Comparison of ENCODE assay signal across 35 cellular contexts in the genomic region with DNA sequence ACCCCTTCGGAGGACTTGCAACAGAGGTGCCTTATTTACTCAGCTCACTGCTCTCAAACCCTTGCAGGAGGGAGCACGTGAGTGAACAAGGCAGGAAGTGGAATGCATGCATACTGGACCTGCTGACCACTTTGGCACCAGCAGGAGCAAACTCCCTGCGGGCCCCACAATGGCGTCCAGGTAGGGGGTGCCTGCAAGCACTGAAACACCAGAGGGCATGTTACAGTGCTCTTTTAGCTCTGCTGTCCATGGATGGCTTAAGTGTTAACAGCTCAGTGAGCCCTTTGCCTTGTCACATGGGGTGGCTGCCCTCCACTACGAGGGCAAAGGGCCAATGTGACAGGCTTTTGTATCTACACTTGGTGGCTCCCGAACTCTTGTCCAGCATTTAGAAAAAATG.
A peak's percentile ranks its signal among the peaks of the same experiment; 100 is the strongest.
DNase-seq lines count a peak whose midpoint lies in the region; ATAC-seq and TF ChIP-seq lines count a peak whose summit lies in the region.
"Had no signal": no experiment of that assay in that cellular context is flagged by ENCODE, and none has a peak within 500 bp of the region (broad histone marks: within the 10 kb centered on the region; RNA-seq: fewer than 3 reads in every experiment).

No MANE protein-coding gene starts in this region.

- H2AK5ac ChIP-seq in mesendoderm (ENCODE audit: low read length): no peak overlapping the region

- no peaks in the 10 kb centered on the region for H3K36me3 Mint-ChIP-seq in GM23338 (ENCODE audit: low read depth)
- H3K36me3 Mint-ChIP-seq: immature natural killer cell, memory B cell had no signal

- H3K4me3 ChIP-seq in GM23338 (no peak overlapping the region), hepatocyte (no peak overlapping the region), mesendoderm (ENCODE audit: low read length) (no peak overlapping the region), tibial artery (no peak overlapping the region)
- H3K4me3 ChIP-seq: A549, esophagus squamous epithelium, left lung, PC-9, thoracic aorta had no signal

- peak; percentile 95 for ATAC-seq in GM23338
- ATAC-seq: A549; activated T-cell treated with anti-CD3 and anti-CD28 coated beads, Interleukin-2, amount 50 U/mL, for 4 hours; foreskin keratinocyte; left lung; stimulated activated naive CD8-positive, alpha-beta T cell treated with anti-CD3 and anti-CD28 coated beads, Interleukin-15, amount 100 ng/mL, for 72 hours had no signal

- H3K4me1 ChIP-seq in GM23338 (ENCODE audit: insufficient read depth) (peaks cover 11% of the 10 kb centered on the region), hepatocyte (ENCODE audit: insufficient read depth) (peaks cover 5% of the 10 kb centered on the region), mesendoderm (ENCODE audit: control insufficient read depth, low read depth, low read length) (peaks cover 6% of the 10 kb centered on the region), tibial artery (no peaks in the 10 kb centered on the region)
- H3K4me1 ChIP-seq: A549, esophagus squamous epithelium, left lung had no signal

- H3K23ac ChIP-seq in mesendoderm (ENCODE audit: low read length): no peak overlapping the region

- no peaks in the 10 kb centered on the region for H3K36me3 ChIP-seq in GM23338 (ENCODE audit: insufficient read depth)
- no peaks in the 10 kb centered on the region for H3K36me3 ChIP-seq in hepatocyte (replicated peaks; ENCODE audit: insufficient read depth, low read depth)
- no peaks in the 10 kb centered on the region for H3K36me3 ChIP-seq in mesendoderm (ENCODE audit: control insufficient read depth, insufficient read depth, low read length)
- no peaks in the 10 kb centered on the region for H3K36me3 ChIP-seq in tibial artery
- H3K36me3 ChIP-seq: esophagus squamous epithelium, left lung, neutrophil, thoracic aorta had no signal

- H3K27me3 Mint-ChIP-seq in GM23338 (ENCODE audit: insufficient read depth, low read depth, poor library complexity): peaks cover 4% of the 10 kb centered on the region
- H3K27me3 Mint-ChIP-seq: activated CD4-positive, alpha-beta T cell treated with anti-CD3 and anti-CD28 coated beads, Interleukin-2, amount 10 ng/mL, durations not matched to agents 24 days and 14 days; dendritic cell treated with granulocyte-macrophage colony-stimulating factor and Interleukin-4, amounts not matched to agents 40 ng/mL and 50 ng/mL, for 4 days; stimulated activated naive CD8-positive, alpha-beta T cell treated with anti-CD3 and anti-CD28 coated beads, Interleukin-15, amount 100 ng/mL, for 72 hours had no signal

- H3K4me1 Mint-ChIP-seq in GM23338: peaks cover 22% of the 10 kb centered on the region
- H3K4me1 Mint-ChIP-seq: activated CD4-positive, alpha-beta T cell treated with anti-CD3 and anti-CD28 coated beads, Interleukin-2, amount 10 ng/mL, durations not matched to agents 24 days and 14 days; memory B cell had no signal

- no peak overlapping the region for H2BK120ac ChIP-seq in mesendoderm (ENCODE audit: low read depth, low read length)

- H3F3A ChIP-seq in GM23338 (replicated peaks; ENCODE audit: low read depth): no peaks in the 10 kb centered on the region

- 46% methylated on average over 6 of the region's 6 CpGs for WGBS in hepatocyte (ENCODE audit: low lambda C conversion rate, missing lambda C conversion rate)
- no CpG with 5 or more reads among the region's 6 CpGs for WGBS in mesendoderm (ENCODE audit: extremely low coverage, insufficient coverage, low lambda C conversion rate)

- peak overlapping the region; percentile 17 for H2BK5ac ChIP-seq in mesendoderm (ENCODE audit: low read length)

- H3K27ac Mint-ChIP-seq in GM23338: no peak overlapping the region
- H3K27ac Mint-ChIP-seq: activated CD4-positive, alpha-beta T cell treated with anti-CD3 and anti-CD28 coated beads, Interleukin-2, amount 10 ng/mL, durations not matched to agents 24 days and 14 days; dendritic cell treated with granulocyte-macrophage colony-stimulating factor and Interleukin-4, amounts not matched to agents 40 ng/mL and 50 ng/mL, for 4 days; immature natural killer cell; memory B cell; stimulated activated naive CD8-positive, alpha-beta T cell treated with anti-CD3 and anti-CD28 coated beads, Interleukin-15, amount 100 ng/mL, for 72 hours had no signal

- H3K27me3 ChIP-seq in GM23338 (ENCODE audit: insufficient read depth) (no peaks in the 10 kb centered on the region), hepatocyte (no peaks in the 10 kb centered on the region), mesendoderm (ENCODE audit: insufficient read depth, low read length, poor library complexity) (no peaks in the 10 kb centered on the region), tibial artery (no peaks in the 10 kb centered on the region)
- H3K27me3 ChIP-seq: foreskin keratinocyte, left lung, neutrophil had no signal

- H3K4me3 Mint-ChIP-seq in GM23338: no peak overlapping the region
- H3K4me3 Mint-ChIP-seq: activated CD4-positive, alpha-beta T cell treated with anti-CD3 and anti-CD28 coated beads, Interleukin-2, amount 10 ng/mL, durations not matched to agents 24 days and 14 days; activated T-cell treated with anti-CD3 and anti-CD28 coated beads, Interleukin-2, amount 50 U/mL, for 4 hours; dendritic cell treated with granulocyte-macrophage colony-stimulating factor and Interleukin-4, amounts not matched to agents 40 ng/mL and 50 ng/mL, for 4 days; immature natural killer cell; memory B cell; stimulated activated naive CD8-positive, alpha-beta T cell treated with anti-CD3 and anti-CD28 coated beads, Interleukin-15, amount 100 ng/mL, for 72 hours had no signal

- H3K9me3 ChIP-seq in hepatocyte (ENCODE audit: low read depth) (no peaks in the 10 kb centered on the region), tibial artery (no peaks in the 10 kb centered on the region)
- H3K9me3 ChIP-seq: A549, esophagus squamous epithelium, left lung, neutrophil, thoracic aorta had no signal

- H2AFZ ChIP-seq in GM23338: peak overlapping the region; percentile 83
- H2AFZ ChIP-seq in hepatocyte: no peak overlapping the region
- H2AFZ ChIP-seq: PC-9 had no signal

- intact Hi-C loops in tibial artery (cut with DNase I; ENCODE audit: low total_unique reads): no loop called here

- DNase-seq in GM23338 (ENCODE audit: low spot score) (peak; percentile 44), NCI-H146 treated with DMSO at 0.1 percent for 48 hours (lab: John Stamatoyannopoulos, UW; ENCODE audit: unreplicated experiment) (peak; percentile 42), hepatocyte (ENCODE audit: low spot score) (peak; percentile 32), mesendoderm (peak; percentile 82), activated T-cell treated with anti-CD3 and anti-CD28 coated beads for 4 hours (no peak), GM10266 (ENCODE audit: extremely low spot score) (no peak), tibial artery (no peak), SW480 (ENCODE audit: low spot score) (no peak)
- DNase-seq: activated CD4-positive, alpha-beta T cell treated with anti-CD3 and anti-CD28 coated beads, Interleukin-2, amount 10 ng/mL, durations not matched to agents 24 days and 14 days; activated naive CD4-positive, alpha-beta T cell treated with Interleukin-2 at 50 U/mL for 16 hours; activated T-cell treated with anti-CD3 and anti-CD28 coated beads, Interleukin-2, amount 50 U/mL, for 4 hours; caudate nucleus; DMS79 treated with DMSO at 0.1 percent for 48 hours; esophagus squamous epithelium; foreskin keratinocyte; GF-D8; head of caudate nucleus; immature natural killer cell; left lung; MM.1S; NCI-H2081; NCI-H526; PC-9; posterior cingulate gyrus; SHP77 treated with DMSO at 0.1 percent for 48 hours; stimulated activated naive CD8-positive, alpha-beta T cell treated with anti-CD3 and anti-CD28 coated beads, Interleukin-15, amount 100 ng/mL, for 72 hours; SW 1271; T-helper 9 cell had no signal

- no peak overlapping the region for H4K8ac ChIP-seq in mesendoderm (ENCODE audit: low read depth, low read length)

- H3K27ac ChIP-seq in GM23338 (ENCODE audit: low read depth) (no peak overlapping the region), hepatocyte (no peak overlapping the region), mesendoderm (ENCODE audit: low read depth, low read length) (peak overlapping the region; percentile 21), tibial artery (no peak overlapping the region)
- H3K27ac ChIP-seq: A549, esophagus squamous epithelium, foreskin keratinocyte, KMS-11, left lung, neutrophil, PC-9, thoracic aorta, VCaP had no signal

- no peak overlapping the region for H3K9ac ChIP-seq in mesendoderm (ENCODE audit: low read length)
- H3K9ac ChIP-seq: KMS-11 had no signal

- no peaks in the 10 kb centered on the region for H4K20me1 ChIP-seq in GM23338 (replicated peaks; ENCODE audit: insufficient read depth)
- no peaks in the 10 kb centered on the region for H4K20me1 ChIP-seq in hepatocyte (ENCODE audit: insufficient read depth, poor library complexity, severe bottlenecking)

- H3K9me2 ChIP-seq in GM23338 (ENCODE audit: insufficient read depth): peaks cover 10% of the 10 kb centered on the region
- H3K9me2 ChIP-seq in hepatocyte (replicated peaks; ENCODE audit: insufficient read depth): no peaks in the 10 kb centered on the region

- H3K4ac ChIP-seq in mesendoderm (ENCODE audit: low read depth, low read length): no peak overlapping the region

- no peaks in the 10 kb centered on the region for H3K9me3 Mint-ChIP-seq in GM23338
- H3K9me3 Mint-ChIP-seq: activated CD4-positive, alpha-beta T cell treated with anti-CD3 and anti-CD28 coated beads, Interleukin-2, amount 10 ng/mL, durations not matched to agents 24 days and 14 days; activated T-cell treated with anti-CD3 and anti-CD28 coated beads, Interleukin-2, amount 50 U/mL, for 4 hours; dendritic cell treated with granulocyte-macrophage colony-stimulating factor and Interleukin-4, amounts not matched to agents 40 ng/mL and 50 ng/mL, for 4 days; memory B cell; stimulated activated naive CD8-positive, alpha-beta T cell treated with anti-CD3 and anti-CD28 coated beads, Interleukin-15, amount 100 ng/mL, for 72 hours had no signal

- H3K4me2 ChIP-seq in GM23338 (no peak overlapping the region), hepatocyte (peak overlapping the region; percentile 10), mesendoderm (ENCODE audit: low read length) (no peak overlapping the region)
- H3K4me2 ChIP-seq: A549, KMS-11, PC-9 had no signal

- H2BK15ac ChIP-seq in mesendoderm (replicated peaks; ENCODE audit: low read depth): no peak overlapping the region

- H3K56ac ChIP-seq in mesendoderm (ENCODE audit: low read length): peak overlapping the region; percentile 44

- H4K5ac ChIP-seq in mesendoderm (ENCODE audit: low read length): no peak overlapping the region

- no peaks in the 10 kb centered on the region for H3K79me1 ChIP-seq in mesendoderm (ENCODE audit: low read length)

- no peaks in the 10 kb centered on the region for H3K79me2 ChIP-seq in GM23338 (replicated peaks; ENCODE audit: insufficient read depth)
- H3K79me2 ChIP-seq in hepatocyte: no peaks in the 10 kb centered on the region
- no peaks in the 10 kb centered on the region for H3K79me2 ChIP-seq in mesendoderm (ENCODE audit: control insufficient read depth, insufficient read depth, low read length)

- no peak overlapping the region for H3K18ac ChIP-seq in mesendoderm (ENCODE audit: low read length)

- TF ChIP-seq CTCF in GM23338 (conservative IDR thresholded peaks at IDR 0.05; ENCODE audit: low read depth in 2 of 2): 0 out of 4 replicates have a peak, but pooled peaks of 1 of the 2 experiments have one; percentile 16
- TF ChIP-seq CTCF in hepatocyte (IDR thresholded peaks at IDR 0.05; ENCODE audit: poor library complexity): no peak
- TF ChIP-seq CTCF in GM10266 (IDR thresholded peaks at IDR 0.05; ENCODE audit: control insufficient read depth, insufficient read depth, low read depth, missing control alignments): no peak
- no peak for TF ChIP-seq CTCF in tibial artery (IDR thresholded peaks at IDR 0.05)

Comparison
In these comparisons a context has a peak if more than half of its experiments do, and no peak if none do; other contexts are left out.
1. DNase-seq: peak in GM23338 (single experiment), NCI-H146 treated with DMSO at 0.1 percent for 48 hours (single experiment), hepatocyte (single experiment) and mesendoderm (single experiment); none in activated T-cell treated with anti-CD3 and anti-CD28 coated beads for 4 hours (single experiment), GM10266 (single experiment), tibial artery (0 of 2) and SW480 (single experiment).